ENCODE assay signal across 1 cellular context in the genomic region with DNA sequence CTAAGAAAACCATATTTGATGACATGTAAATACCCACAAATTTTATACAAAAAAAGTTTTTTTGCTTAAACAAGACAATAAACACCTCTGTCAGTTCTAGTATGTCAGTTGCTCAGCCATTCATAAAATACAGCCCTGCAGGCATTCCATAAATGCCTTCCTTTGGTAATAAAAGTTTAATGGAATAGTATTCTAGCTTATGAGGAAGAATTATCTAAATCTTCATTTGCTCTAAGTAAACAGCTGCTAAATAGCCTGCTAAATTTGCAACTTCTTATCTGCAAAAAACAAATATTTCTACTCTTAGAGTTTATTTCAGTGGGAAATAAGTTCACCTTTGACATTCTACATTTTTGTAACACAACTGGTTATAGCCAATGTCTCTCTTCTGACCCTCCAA.
TF ChIP-seq lines count a peak whose summit lies in the region.

No MANE protein-coding gene starts in this region.

TF ChIP-seq in HepG2, 621 proteins besides CTCF, POLR2A, EP300 and RAD21 (continued from another document):
- no peak for TF ChIP-seq UBTF (CRISPR knock-in tag; IDR thresholded peaks at IDR 0.05)
